ENCODE assay signal across 8 cellular contexts in genomic region chr19:11538232-11539036, GRCh38. TPM values are rescaled to one million over a fixed set of nuclear protein-coding genes. Genes with fewer than 3 reads are reported as not detected.
DNase-seq lines count a peak whose midpoint lies in the region; ATAC-seq and TF ChIP-seq lines count a peak whose summit lies in the region.

Gene CNN1 (plus strand): TSS chr19:11538851. CDS start chr19:11538928, 77 bp downstream.

- H3K4me3 Mint-ChIP-seq in progenitor cell of endocrine pancreas (ENCODE audit: low read depth), result no peak within 1 kb of the TSS
- H3K4me3 Mint-ChIP-seq in activated CD8-positive, alpha-beta memory T cell treated with anti-CD3 and anti-CD28 coated beads, Interleukin-2, amount 10 ng/mL, durations not matched to agents 7 days and 5 days, result no peak within 1 kb of the TSS

- peaks cover 7% of the 10 kb centered on the region for H3K4me1 Mint-ChIP-seq in progenitor cell of endocrine pancreas (ENCODE audit: low read depth)
- peaks cover 21% of the 10 kb centered on the region for H3K4me1 Mint-ChIP-seq in activated CD8-positive, alpha-beta memory T cell treated with anti-CD3 and anti-CD28 coated beads, Interleukin-2, amount 10 ng/mL, durations not matched to agents 7 days and 5 days

- DNase-seq in Daoy (ENCODE audit: low read depth), result peak; percentile 74
- DNase-seq in WERI-Rb-1, result peak; percentile 22
- DNase-seq in left cardiac atrium, result peak; percentile 83
- no peak for DNase-seq in progenitor cell of endocrine pancreas (ENCODE audit: low spot score, unreplicated experiment)
- no peak for DNase-seq in activated CD8-positive, alpha-beta memory T cell treated with anti-CD3 and anti-CD28 coated beads, Interleukin-2, amount 10 ng/mL, durations not matched to agents 7 days and 5 days
- DNase-seq in activated naive CD4-positive, alpha-beta T cell treated with anti-CD3 and anti-CD28 coated beads, Interleukin-2, amount 50 U/mL, for 16 hours, result no peak
- DNase-seq in NCI-H1105 treated with DMSO at 0.1 percent for 48 hours (lab: John Stamatoyannopoulos, UW), result no peak
- DNase-seq in C1 segment of cervical spinal cord (lab: John Stamatoyannopoulos, UW), result no peak

- CTCF ChIA-PET in activated CD8-positive, alpha-beta memory T cell treated with anti-CD3 and anti-CD28 coated beads, Interleukin-2, amount 10 ng/mL, durations not matched to agents 7 days and 5 days (lab: Charles Lee), result interaction anchor here (1.0 to 1.6 kb wide), 3 partner anchors 22 to 50 kb away, joined by 3 to 4 read pairs (median 4); no protein-coding TSS in a partner anchor

- TF ChIP-seq CTCF in WERI-Rb-1 (IDR thresholded peaks at IDR 0.05; ENCODE audit: low read depth, low read length) (no peak), progenitor cell of endocrine pancreas (IDR thresholded peaks at IDR 0.05; ENCODE audit: unreplicated experiment) (no peak)

- no peaks in the 10 kb centered on the region for H3K27me3 ChIP-seq in WERI-Rb-1 (ENCODE audit: insufficient read depth, low read depth, severe bottlenecking)

- peak; percentile 56 to 78 for ATAC-seq in left cardiac atrium
- ATAC-seq in activated CD8-positive, alpha-beta memory T cell treated with anti-CD3 and anti-CD28 coated beads, Interleukin-2, amount 10 ng/mL, durations not matched to agents 7 days and 5 days, result no peak

- intact Hi-C loops in left cardiac atrium (cut with DNase I), result no loop called here

- no peaks in the 10 kb centered on the region for H3K9me3 Mint-ChIP-seq in progenitor cell of endocrine pancreas (ENCODE audit: low read depth)
- H3K9me3 Mint-ChIP-seq in activated CD8-positive, alpha-beta memory T cell treated with anti-CD3 and anti-CD28 coated beads, Interleukin-2, amount 10 ng/mL, durations not matched to agents 7 days and 5 days (ENCODE audit: low read depth), result no peaks in the 10 kb centered on the region

- no peak within 1 kb of the TSS for H3K27ac ChIP-seq in WERI-Rb-1

- H3K27me3 Mint-ChIP-seq in progenitor cell of endocrine pancreas, result peaks cover 33% of the 10 kb centered on the region
- peaks cover 21% of the 10 kb centered on the region for H3K27me3 Mint-ChIP-seq in activated CD8-positive, alpha-beta memory T cell treated with anti-CD3 and anti-CD28 coated beads, Interleukin-2, amount 10 ng/mL, durations not matched to agents 7 days and 5 days

- H3K36me3 Mint-ChIP-seq in progenitor cell of endocrine pancreas (ENCODE audit: insufficient read depth), result no peaks in the 10 kb centered on the region
- no peaks in the 10 kb centered on the region for H3K36me3 Mint-ChIP-seq in activated CD8-positive, alpha-beta memory T cell treated with anti-CD3 and anti-CD28 coated beads, Interleukin-2, amount 10 ng/mL, durations not matched to agents 7 days and 5 days

- H3K4me3 ChIP-seq in WERI-Rb-1 (ENCODE audit: low read depth, low read length), result peak within 1 kb of the TSS; percentile 38; the same call in 1 of the 2 replicates

- no peaks in the 10 kb centered on the region for H3K9me3 ChIP-seq in WERI-Rb-1 (ENCODE audit: severe bottlenecking)

- H3K27ac Mint-ChIP-seq in progenitor cell of endocrine pancreas, result peak within 1 kb of the TSS; percentile 37
- no peak within 1 kb of the TSS for H3K27ac Mint-ChIP-seq in activated CD8-positive, alpha-beta memory T cell treated with anti-CD3 and anti-CD28 coated beads, Interleukin-2, amount 10 ng/mL, durations not matched to agents 7 days and 5 days

- H3K36me3 ChIP-seq in WERI-Rb-1, result no peaks in the 10 kb centered on the region

RNA-seq across cellular contexts. Expression of gene CNN1, which starts in this region (rescaled TPM):
- 7.2 and 9.3 TPM in 2 replicates for total RNA-seq in Daoy (2014; rRNA removed; shearing (Covaris generic))
- total RNA-seq in left cardiac atrium, result 100 to 1,000 TPM; 159 to 208 TPM
- total RNA-seq in progenitor cell of endocrine pancreas, result 3.2 and 9.0 TPM in 2 replicates
- total RNA-seq in activated CD8-positive, alpha-beta memory T cell treated with anti-CD3 and anti-CD28 coated beads, Interleukin-2, amount 10 ng/mL, durations not matched to agents 7 days and 5 days, result not detected

Comparison
In these comparisons a context has a peak if more than half of its experiments do, and no peak if none do; other contexts are left out.
1. RNA of gene CNN1 (total RNA-seq): 159 to 208 TPM in left cardiac atrium; 7.2 to 9.3 TPM in Daoy, 3.2 to 9.0 TPM in progenitor cell of endocrine pancreas and not detected in activated CD8-positive, alpha-beta memory T cell treated with anti-CD3 and anti-CD28 coated beads, Interleukin-2, amount 10 ng/mL, durations not matched to agents 7 days and 5 days; every median in the first group is over 10 times any median in the second.
2. DNase-seq: peak in Daoy (single experiment), WERI-Rb-1 (single experiment) and left cardiac atrium (single experiment); none in progenitor cell of endocrine pancreas (single experiment), activated CD8-positive, alpha-beta memory T cell treated with anti-CD3 and anti-CD28 coated beads, Interleukin-2, amount 10 ng/mL, durations not matched to agents 7 days and 5 days (single experiment), activated naive CD4-positive, alpha-beta T cell treated with anti-CD3 and anti-CD28 coated beads, Interleukin-2, amount 50 U/mL, for 16 hours (single experiment), NCI-H1105 treated with DMSO at 0.1 percent for 48 hours (single experiment) and C1 segment of cervical spinal cord (0 of 14).